Comparison of ENCODE assay signal across 1 cellular context in the genomic region with DNA sequence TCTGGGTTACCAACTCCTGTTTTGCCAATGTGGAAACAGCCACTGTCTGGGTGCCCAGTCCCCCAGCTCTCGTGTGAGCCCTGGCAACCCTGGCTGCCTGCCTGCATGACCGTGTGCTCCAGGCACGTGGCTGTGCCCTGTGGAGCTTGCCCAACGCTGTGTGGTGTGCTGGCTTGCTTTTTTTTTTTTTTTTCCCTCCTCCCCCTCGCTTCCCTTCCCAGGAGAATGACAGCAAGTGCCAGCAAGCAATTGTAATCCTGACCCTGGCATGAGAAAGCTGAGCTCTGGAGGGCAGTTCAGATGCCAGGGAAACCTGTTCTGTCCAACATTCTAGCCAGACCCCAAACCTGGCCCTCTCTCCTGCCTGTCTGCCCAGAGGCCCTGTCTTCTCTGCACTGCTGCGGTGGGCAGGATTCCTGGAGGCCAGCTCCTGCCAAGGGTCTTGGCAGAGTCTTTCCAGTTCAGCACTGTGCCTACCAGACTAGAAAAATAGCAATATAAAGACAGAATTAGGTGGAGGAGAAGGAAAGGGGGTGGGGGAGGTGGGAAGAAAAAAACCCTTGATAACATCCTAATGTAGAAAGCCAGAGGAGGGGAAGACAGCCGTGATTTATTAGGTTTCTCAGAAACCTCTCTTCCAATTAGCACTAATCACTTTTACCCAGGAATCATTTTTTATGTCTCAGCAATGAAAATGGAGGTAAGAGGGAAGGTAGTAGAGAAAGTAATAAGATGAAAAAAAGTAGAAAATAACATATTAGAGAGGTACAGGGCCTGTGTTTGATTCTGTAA.
TF ChIP-seq lines count a peak whose summit lies in the region.

No MANE protein-coding gene starts in this region.

TF ChIP-seq in GM23338, 12 proteins besides CTCF, POLR2A, EP300 and RAD21 (continued from another document):
- TF ChIP-seq, protein P1, sequence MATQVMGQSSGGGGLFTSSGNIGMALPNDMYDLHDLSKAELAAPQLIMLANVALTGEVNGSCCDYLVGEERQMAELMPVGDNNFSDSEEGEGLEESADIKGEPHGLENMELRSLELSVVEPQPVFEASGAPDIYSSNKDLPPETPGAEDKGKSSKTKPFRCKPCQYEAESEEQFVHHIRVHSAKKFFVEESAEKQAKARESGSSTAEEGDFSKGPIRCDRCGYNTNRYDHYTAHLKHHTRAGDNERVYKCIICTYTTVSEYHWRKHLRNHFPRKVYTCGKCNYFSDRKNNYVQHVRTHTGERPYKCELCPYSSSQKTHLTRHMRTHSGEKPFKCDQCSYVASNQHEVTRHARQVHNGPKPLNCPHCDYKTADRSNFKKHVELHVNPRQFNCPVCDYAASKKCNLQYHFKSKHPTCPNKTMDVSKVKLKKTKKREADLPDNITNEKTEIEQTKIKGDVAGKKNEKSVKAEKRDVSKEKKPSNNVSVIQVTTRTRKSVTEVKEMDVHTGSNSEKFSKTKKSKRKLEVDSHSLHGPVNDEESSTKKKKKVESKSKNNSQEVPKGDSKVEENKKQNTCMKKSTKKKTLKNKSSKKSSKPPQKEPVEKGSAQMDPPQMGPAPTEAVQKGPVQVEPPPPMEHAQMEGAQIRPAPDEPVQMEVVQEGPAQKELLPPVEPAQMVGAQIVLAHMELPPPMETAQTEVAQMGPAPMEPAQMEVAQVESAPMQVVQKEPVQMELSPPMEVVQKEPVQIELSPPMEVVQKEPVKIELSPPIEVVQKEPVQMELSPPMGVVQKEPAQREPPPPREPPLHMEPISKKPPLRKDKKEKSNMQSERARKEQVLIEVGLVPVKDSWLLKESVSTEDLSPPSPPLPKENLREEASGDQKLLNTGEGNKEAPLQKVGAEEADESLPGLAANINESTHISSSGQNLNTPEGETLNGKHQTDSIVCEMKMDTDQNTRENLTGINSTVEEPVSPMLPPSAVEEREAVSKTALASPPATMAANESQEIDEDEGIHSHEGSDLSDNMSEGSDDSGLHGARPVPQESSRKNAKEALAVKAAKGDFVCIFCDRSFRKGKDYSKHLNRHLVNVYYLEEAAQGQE (IDR thresholded peaks at IDR 0.05; ENCODE audit: unreplicated experiment) = no peak
- no peak for TF ChIP-seq ZNF331 (CRISPR knock-in tag; IDR thresholded peaks at IDR 0.05; ENCODE audit: low read depth)
